ENCODE assay signal across 1 cellular context in the genomic region with DNA sequence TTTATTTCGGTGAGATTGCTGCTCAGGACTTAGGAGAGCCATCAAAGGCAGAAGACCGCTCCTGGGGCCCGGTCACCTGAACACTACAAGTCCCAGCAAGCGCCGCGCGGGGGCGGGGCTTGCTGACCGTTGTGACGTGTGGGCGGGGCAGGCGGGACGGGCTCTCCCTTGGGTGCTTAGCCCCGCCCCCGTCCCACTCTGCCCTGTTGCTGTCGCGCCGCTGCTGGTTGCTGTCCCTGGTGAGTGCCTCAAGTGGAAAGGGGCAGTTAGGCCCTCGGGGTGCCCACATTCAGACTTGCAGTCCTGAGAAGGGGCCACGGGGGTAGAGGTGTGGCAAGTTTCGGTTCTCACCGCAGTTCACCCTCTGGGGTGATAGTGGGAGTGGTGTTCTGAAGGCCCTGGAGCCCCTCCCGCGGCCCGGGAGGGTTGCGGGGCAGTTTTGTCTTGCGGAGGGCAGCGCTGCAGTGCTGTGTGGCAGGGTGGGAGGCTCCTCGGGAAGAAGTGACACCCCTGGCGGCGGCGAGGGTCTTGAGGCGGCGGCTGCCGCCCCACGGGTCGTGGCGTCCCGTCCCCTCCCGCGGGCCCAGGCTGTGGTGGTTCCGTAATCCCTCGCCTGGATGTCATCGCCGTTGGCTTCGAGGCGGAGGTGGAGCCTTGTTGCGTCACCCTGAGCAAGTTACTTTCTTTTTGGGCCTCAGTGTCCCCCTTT.
A peak's percentile ranks its signal among the peaks of the same experiment; 100 is the strongest.
TF ChIP-seq lines count a peak whose summit lies in the region.

A gene with protein sequence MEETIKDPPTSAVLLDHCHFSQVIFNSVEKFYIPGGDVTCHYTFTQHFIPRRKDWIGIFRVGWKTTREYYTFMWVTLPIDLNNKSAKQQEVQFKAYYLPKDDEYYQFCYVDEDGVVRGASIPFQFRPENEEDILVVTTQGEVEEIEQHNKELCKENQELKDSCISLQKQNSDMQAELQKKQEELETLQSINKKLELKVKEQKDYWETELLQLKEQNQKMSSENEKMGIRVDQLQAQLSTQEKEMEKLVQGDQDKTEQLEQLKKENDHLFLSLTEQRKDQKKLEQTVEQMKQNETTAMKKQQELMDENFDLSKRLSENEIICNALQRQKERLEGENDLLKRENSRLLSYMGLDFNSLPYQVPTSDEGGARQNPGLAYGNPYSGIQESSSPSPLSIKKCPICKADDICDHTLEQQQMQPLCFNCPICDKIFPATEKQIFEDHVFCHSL (plus strand): TSS at position 196 of the 709 bp plus-strand sequence. CDS start 10,673 bp downstream, outside the sequence.

TF ChIP-seq in HepG2, 621 proteins besides CTCF, POLR2A, EP300 and RAD21 (continued from another document and continues in another):
- TF ChIP-seq, protein P1, sequence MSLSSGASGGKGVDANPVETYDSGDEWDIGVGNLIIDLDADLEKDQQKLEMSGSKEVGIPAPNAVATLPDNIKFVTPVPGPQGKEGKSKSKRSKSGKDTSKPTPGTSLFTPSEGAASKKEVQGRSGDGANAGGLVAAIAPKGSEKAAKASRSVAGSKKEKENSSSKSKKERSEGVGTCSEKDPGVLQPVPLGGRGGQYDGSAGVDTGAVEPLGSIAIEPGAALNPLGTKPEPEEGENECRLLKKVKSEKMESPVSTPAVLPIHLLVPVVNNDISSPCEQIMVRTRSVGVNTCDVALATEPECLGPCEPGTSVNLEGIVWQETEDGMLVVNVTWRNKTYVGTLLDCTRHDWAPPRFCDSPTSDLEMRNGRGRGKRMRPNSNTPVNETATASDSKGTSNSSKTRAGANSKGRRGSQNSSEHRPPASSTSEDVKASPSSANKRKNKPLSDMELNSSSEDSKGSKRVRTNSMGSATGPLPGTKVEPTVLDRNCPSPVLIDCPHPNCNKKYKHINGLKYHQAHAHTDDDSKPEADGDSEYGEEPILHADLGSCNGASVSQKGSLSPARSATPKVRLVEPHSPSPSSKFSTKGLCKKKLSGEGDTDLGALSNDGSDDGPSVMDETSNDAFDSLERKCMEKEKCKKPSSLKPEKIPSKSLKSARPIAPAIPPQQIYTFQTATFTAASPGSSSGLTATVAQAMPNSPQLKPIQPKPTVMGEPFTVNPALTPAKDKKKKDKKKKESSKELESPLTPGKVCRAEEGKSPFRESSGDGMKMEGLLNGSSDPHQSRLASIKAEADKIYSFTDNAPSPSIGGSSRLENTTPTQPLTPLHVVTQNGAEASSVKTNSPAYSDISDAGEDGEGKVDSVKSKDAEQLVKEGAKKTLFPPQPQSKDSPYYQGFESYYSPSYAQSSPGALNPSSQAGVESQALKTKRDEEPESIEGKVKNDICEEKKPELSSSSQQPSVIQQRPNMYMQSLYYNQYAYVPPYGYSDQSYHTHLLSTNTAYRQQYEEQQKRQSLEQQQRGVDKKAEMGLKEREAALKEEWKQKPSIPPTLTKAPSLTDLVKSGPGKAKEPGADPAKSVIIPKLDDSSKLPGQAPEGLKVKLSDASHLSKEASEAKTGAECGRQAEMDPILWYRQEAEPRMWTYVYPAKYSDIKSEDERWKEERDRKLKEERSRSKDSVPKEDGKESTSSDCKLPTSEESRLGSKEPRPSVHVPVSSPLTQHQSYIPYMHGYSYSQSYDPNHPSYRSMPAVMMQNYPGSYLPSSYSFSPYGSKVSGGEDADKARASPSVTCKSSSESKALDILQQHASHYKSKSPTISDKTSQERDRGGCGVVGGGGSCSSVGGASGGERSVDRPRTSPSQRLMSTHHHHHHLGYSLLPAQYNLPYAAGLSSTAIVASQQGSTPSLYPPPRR (CRISPR knock-in tag; IDR thresholded peaks at IDR 0.05; ENCODE audit: borderline replicate concordance) = 0 out of 2 replicates have a peak, but pooled peaks have one; percentile 70
- TF ChIP-seq SMARCE1 (IDR thresholded peaks at IDR 0.05; ENCODE audit: borderline replicate concordance) = no peak
- peak; percentile 70; the same call in 1 of the 2 replicates for TF ChIP-seq ZBTB20 (CRISPR knock-in tag; IDR thresholded peaks at IDR 0.05; ENCODE audit: borderline replicate concordance, low read depth)
- TF ChIP-seq PHF8 (CRISPR knock-in tag; IDR thresholded peaks at IDR 0.05) = peak; percentile 91
- TF ChIP-seq ZNF546 (CRISPR knock-in tag; conservative IDR thresholded peaks at IDR 0.05) = no peak; the same call in 1 of the 2 replicates
- no peak for TF ChIP-seq CENPT (CRISPR knock-in tag; IDR thresholded peaks at IDR 0.05; ENCODE audit: low read depth)
- TF ChIP-seq, protein P2, sequence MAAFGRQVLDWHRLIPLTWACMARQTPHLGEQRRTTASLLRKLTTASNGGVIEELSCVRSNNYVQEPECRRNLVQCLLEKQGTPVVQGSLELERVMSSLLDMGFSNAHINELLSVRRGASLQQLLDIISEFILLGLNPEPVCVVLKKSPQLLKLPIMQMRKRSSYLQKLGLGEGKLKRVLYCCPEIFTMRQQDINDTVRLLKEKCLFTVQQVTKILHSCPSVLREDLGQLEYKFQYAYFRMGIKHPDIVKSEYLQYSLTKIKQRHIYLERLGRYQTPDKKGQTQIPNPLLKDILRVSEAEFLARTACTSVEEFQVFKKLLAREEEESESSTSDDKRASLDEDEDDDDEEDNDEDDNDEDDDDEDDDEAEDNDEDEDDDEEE (CRISPR knock-in tag; IDR thresholded peaks at IDR 0.05) = no peak; the same call in none of the 2 replicates
- peak; percentile 64 for TF ChIP-seq ZNF777 (CRISPR knock-in tag; IDR thresholded peaks at IDR 0.05)
- TF ChIP-seq, protein P3, sequence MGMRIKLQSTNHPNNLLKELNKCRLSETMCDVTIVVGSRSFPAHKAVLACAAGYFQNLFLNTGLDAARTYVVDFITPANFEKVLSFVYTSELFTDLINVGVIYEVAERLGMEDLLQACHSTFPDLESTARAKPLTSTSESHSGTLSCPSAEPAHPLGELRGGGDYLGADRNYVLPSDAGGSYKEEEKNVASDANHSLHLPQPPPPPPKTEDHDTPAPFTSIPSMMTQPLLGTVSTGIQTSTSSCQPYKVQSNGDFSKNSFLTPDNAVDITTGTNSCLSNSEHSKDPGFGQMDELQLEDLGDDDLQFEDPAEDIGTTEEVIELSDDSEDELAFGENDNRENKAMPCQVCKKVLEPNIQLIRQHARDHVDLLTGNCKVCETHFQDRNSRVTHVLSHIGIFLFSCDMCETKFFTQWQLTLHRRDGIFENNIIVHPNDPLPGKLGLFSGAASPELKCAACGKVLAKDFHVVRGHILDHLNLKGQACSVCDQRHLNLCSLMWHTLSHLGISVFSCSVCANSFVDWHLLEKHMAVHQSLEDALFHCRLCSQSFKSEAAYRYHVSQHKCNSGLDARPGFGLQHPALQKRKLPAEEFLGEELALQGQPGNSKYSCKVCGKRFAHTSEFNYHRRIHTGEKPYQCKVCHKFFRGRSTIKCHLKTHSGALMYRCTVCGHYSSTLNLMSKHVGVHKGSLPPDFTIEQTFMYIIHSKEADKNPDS (CRISPR knock-in tag; IDR thresholded peaks at IDR 0.05) = no peak
- no peak for TF ChIP-seq TP53 (CRISPR knock-in tag; conservative IDR thresholded peaks at IDR 0.05)
- 0 out of 2 replicates have a peak, but pooled peaks have one; percentile 41 for TF ChIP-seq ZMYM2 (CRISPR knock-in tag; IDR thresholded peaks at IDR 0.05)
- 0 out of 2 replicates have a peak, but pooled peaks have one; percentile 81 for TF ChIP-seq ZNF660 (CRISPR knock-in tag; IDR thresholded peaks at IDR 0.05; ENCODE audit: borderline replicate concordance, low read depth)
- no peak for TF ChIP-seq JUNB (CRISPR knock-in tag; IDR thresholded peaks at IDR 0.05; ENCODE audit: borderline replicate concordance)
- TF ChIP-seq, protein P4, sequence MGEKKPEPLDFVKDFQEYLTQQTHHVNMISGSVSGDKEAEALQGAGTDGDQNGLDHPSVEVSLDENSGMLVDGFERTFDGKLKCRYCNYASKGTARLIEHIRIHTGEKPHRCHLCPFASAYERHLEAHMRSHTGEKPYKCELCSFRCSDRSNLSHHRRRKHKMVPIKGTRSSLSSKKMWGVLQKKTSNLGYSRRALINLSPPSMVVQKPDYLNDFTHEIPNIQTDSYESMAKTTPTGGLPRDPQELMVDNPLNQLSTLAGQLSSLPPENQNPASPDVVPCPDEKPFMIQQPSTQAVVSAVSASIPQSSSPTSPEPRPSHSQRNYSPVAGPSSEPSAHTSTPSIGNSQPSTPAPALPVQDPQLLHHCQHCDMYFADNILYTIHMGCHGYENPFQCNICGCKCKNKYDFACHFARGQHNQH (CRISPR knock-in tag; IDR thresholded peaks at IDR 0.05) = peak; percentile 83
- no peak for TF ChIP-seq NPAS2 (CRISPR knock-in tag; IDR thresholded peaks at IDR 0.05; ENCODE audit: borderline replicate concordance)
- no peak for TF ChIP-seq ZNF234 (CRISPR knock-in tag; conservative IDR thresholded peaks at IDR 0.05)
- TF ChIP-seq POLR2G (IDR thresholded peaks at IDR 0.05; ENCODE audit: low read depth, low read length) = peak; percentile 80
- TF ChIP-seq BRCA1 (CRISPR knock-in tag; IDR thresholded peaks at IDR 0.05) = peak; percentile 27; the same call in 1 of the 2 replicates
- TF ChIP-seq ZNF331 (CRISPR knock-in tag; IDR thresholded peaks at IDR 0.05) = peak; percentile 18; the same call in 1 of the 2 replicates
- TF ChIP-seq, protein P5, sequence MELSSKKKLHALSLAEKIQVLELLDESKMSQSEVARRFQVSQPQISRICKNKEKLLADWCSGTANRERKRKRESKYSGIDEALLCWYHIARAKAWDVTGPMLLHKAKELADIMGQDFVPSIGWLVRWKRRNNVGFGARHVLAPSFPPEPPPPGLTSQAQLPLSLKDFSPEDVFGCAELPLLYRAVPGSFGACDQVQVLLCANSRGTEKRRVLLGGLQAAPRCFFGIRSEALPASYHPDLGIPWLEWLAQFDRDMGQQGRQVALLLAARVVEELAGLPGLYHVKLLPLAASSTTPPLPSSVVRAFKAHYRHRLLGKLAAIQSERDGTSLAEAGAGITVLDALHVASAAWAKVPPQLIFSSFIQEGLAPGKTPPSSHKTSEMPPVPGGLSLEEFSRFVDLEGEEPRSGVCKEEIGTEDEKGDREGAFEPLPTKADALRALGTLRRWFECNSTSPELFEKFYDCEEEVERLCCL (CRISPR knock-in tag; IDR thresholded peaks at IDR 0.05; ENCODE audit: borderline replicate concordance) = peak; percentile 77; the same call in 1 of the 2 replicates
- no peak for TF ChIP-seq ZNF879 (CRISPR knock-in tag; IDR thresholded peaks at IDR 0.05)
- no peak for TF ChIP-seq NFKBIZ (CRISPR knock-in tag; IDR thresholded peaks at IDR 0.05)
- peak; percentile 81 for TF ChIP-seq RBM39 (IDR thresholded peaks at IDR 0.05; ENCODE audit: low read depth, low read length, poor library complexity, severe bottlenecking)
- TF ChIP-seq ZNF772 (CRISPR knock-in tag; IDR thresholded peaks at IDR 0.05) = peak; percentile 80; the same call in 1 of the 2 replicates
- TF ChIP-seq ZNF878 (CRISPR knock-in tag; IDR thresholded peaks at IDR 0.05) = no peak
- no peak for TF ChIP-seq SNRNP70 (IDR thresholded peaks at IDR 0.05; ENCODE audit: low read depth, low read length)
- no peak for TF ChIP-seq KLF11 (CRISPR knock-in tag; IDR thresholded peaks at IDR 0.05)
- peak; percentile 71 for TF ChIP-seq YY1 (IDR thresholded peaks at IDR 0.05; ENCODE audit: insufficient read depth, insufficient replicate concordance, low read depth, low read length)
- no peak for TF ChIP-seq ZNF841 (CRISPR knock-in tag; IDR thresholded peaks at IDR 0.05; ENCODE audit: borderline replicate concordance)
- no peak for TF ChIP-seq MBD4 (IDR thresholded peaks at IDR 0.05; ENCODE audit: borderline replicate concordance, low read length)
- no peak for TF ChIP-seq SIX1 (CRISPR knock-in tag; IDR thresholded peaks at IDR 0.05; ENCODE audit: borderline replicate concordance)
- TF ChIP-seq, protein P6, sequence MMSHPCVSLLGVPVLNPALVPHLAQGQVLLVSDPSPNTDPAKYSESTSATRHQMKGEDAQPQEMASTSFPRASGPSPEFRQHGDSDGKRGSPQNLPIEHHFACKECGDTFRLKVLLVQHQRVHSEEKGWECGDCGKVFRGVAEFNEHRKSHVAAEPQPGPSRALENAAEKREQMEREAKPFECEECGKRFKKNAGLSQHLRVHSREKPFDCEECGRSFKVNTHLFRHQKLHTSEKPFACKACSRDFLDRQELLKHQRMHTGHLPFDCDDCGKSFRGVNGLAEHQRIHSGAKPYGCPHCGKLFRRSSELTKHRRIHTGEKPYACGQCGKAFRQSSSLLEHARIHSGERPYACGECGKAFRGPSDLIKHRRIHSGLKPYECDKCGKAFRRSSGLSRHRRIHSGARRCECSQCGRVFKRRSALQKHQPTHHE (CRISPR knock-in tag; IDR thresholded peaks at IDR 0.05; ENCODE audit: borderline replicate concordance) = no peak
- no peak for TF ChIP-seq HDAC2 (CRISPR knock-in tag; IDR thresholded peaks at IDR 0.05)
- peak; percentile 40; the same call in 1 of the 2 replicates for TF ChIP-seq KLF15 (CRISPR knock-in tag; IDR thresholded peaks at IDR 0.05; ENCODE audit: borderline replicate concordance)
- peak; percentile 80; the same call in 1 of the 2 replicates for TF ChIP-seq ZNF337 (CRISPR knock-in tag; IDR thresholded peaks at IDR 0.05; ENCODE audit: borderline replicate concordance, low read depth)
- peak; percentile 20; the same call in 1 of the 2 replicates for TF ChIP-seq GATAD2A (CRISPR knock-in tag; IDR thresholded peaks at IDR 0.05)
- TF ChIP-seq HOXA3 (CRISPR knock-in tag; IDR thresholded peaks at IDR 0.05) = peak; percentile 81
- no peak; the same call in 1 of the 2 replicates for TF ChIP-seq TSC22D2 (CRISPR knock-in tag; IDR thresholded peaks at IDR 0.05; ENCODE audit: borderline replicate concordance)
- peak; percentile 79; the same call in 1 of the 2 replicates for TF ChIP-seq ZNF510 (CRISPR knock-in tag; IDR thresholded peaks at IDR 0.05; ENCODE audit: low read depth)
- TF ChIP-seq ZNF564 (CRISPR knock-in tag; IDR thresholded peaks at IDR 0.05) = no peak
- TF ChIP-seq, protein P7, sequence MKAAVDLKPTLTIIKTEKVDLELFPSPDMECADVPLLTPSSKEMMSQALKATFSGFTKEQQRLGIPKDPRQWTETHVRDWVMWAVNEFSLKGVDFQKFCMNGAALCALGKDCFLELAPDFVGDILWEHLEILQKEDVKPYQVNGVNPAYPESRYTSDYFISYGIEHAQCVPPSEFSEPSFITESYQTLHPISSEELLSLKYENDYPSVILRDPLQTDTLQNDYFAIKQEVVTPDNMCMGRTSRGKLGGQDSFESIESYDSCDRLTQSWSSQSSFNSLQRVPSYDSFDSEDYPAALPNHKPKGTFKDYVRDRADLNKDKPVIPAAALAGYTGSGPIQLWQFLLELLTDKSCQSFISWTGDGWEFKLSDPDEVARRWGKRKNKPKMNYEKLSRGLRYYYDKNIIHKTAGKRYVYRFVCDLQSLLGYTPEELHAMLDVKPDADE (CRISPR knock-in tag; IDR thresholded peaks at IDR 0.05) = no peak
- TF ChIP-seq POGZ (CRISPR knock-in tag; IDR thresholded peaks at IDR 0.05) = peak; percentile 70; the same call in 1 of the 2 replicates
- no peak for TF ChIP-seq ARNT (IDR thresholded peaks at IDR 0.05)
- TF ChIP-seq NFIB (CRISPR knock-in tag; IDR thresholded peaks at IDR 0.05; ENCODE audit: borderline replicate concordance) = no peak
- TF ChIP-seq TEAD3 (CRISPR knock-in tag; optimal IDR thresholded peaks at IDR 0.05; ENCODE audit: borderline replicate concordance) = no peak
- TF ChIP-seq AGO1 (IDR thresholded peaks at IDR 0.05; ENCODE audit: low read depth, low read length, poor library complexity, severe bottlenecking) = peak; percentile 47
- no peak for TF ChIP-seq CHD2 (IDR thresholded peaks at IDR 0.05; ENCODE audit: low read depth, low read length)
- TF ChIP-seq HES4 (CRISPR knock-in tag; IDR thresholded peaks at IDR 0.05; ENCODE audit: borderline replicate concordance) = no peak; the same call in 1 of the 2 replicates
- TF ChIP-seq ZNF761 (CRISPR knock-in tag; conservative IDR thresholded peaks at IDR 0.05) = peak; percentile 75; the same call in 1 of the 2 replicates
- no peak; the same call in 1 of the 2 replicates for TF ChIP-seq ZBTB7B (CRISPR knock-in tag; IDR thresholded peaks at IDR 0.05)
- 0 out of 2 replicates have a peak, but pooled peaks have one; percentile 62 for TF ChIP-seq ZNF619 (CRISPR knock-in tag; IDR thresholded peaks at IDR 0.05)
